ENCODE assay signal across 31 cellular contexts in genomic region chr14:35978561-35978960, GRCh38.
"Had no signal": no experiment of that assay in that cellular context is flagged by ENCODE, and none has a peak within 500 bp of the region (broad histone marks: within the 10 kb centered on the region; RNA-seq: fewer than 3 reads in every experiment).

No MANE protein-coding gene starts in this region.

- H3K27me3 ChIP-seq: ascending aorta, breast epithelium had no signal

- H3K9me3 ChIP-seq: ascending aorta had no signal

- H3K36me3 ChIP-seq: ascending aorta, breast epithelium, WERI-Rb-1 had no signal

- H3K4me3 ChIP-seq: ascending aorta, breast epithelium had no signal

- H3K4me1 ChIP-seq: ascending aorta, breast epithelium had no signal

- DNase-seq: activated CD4-positive, alpha-beta memory T cell treated with anti-CD3 and anti-CD28 coated beads, Interleukin-2, amount 10 ng/mL, durations not matched to agents 7 days and 5 days; activated CD4-positive, alpha-beta T cell treated with anti-CD3 and anti-CD28 coated beads for 1 hour; activated CD4-positive, alpha-beta T cell treated with anti-CD3 and anti-CD28 coated beads for 36 hours; activated CD4-positive, alpha-beta T cell treated with anti-CD3 and anti-CD28 coated beads for 48 hours; activated CD4-positive, alpha-beta T cell treated with anti-CD3 and anti-CD28 coated beads, Interleukin-2, amount 10 ng/mL, durations not matched to agents 7 days and 5 days; activated CD4-positive, alpha-beta T cell treated with anti-CD3 and anti-CD28 coated beads, Interleukin-2, amount 50 U/mL, for 48 hours; activated CD4-positive, CD25-positive, alpha-beta regulatory T cell; activated CD8-positive, alpha-beta memory T cell treated with anti-CD3 and anti-CD28 coated beads for 24 hours; activated CD8-positive, alpha-beta memory T cell treated with anti-CD3 and anti-CD28 coated beads, Interleukin-2, amount 10 ng/mL, durations not matched to agents 7 days and 5 days; activated CD8-positive, alpha-beta memory T cell treated with anti-CD3 and anti-CD28 coated beads, Interleukin-2, amount 50 U/mL, for 48 hours; activated CD8-positive, alpha-beta T cell treated with anti-CD3 and anti-CD28 coated beads, Interleukin-2, amount 10 ng/mL, durations not matched to agents 7 days and 5 days; activated effector memory CD4-positive, alpha-beta T cell treated with Interleukin-2 at 50 U/mL for 16 hours; activated gamma-delta T cell; activated naive CD4-positive, alpha-beta T cell treated with anti-CD3 and anti-CD28 coated beads, Interleukin-2, amount 10 ng/mL, durations not matched to agents 7 days and 5 days; activated naive CD4-positive, alpha-beta T cell treated with Interleukin-2 at 50 U/mL for 16 hours; activated naive CD8-positive, alpha-beta T cell treated with anti-CD3 and anti-CD28 coated beads, Interleukin-2, amount 10 ng/mL, durations not matched to agents 7 days and 5 days; activated naive CD8-positive, alpha-beta T cell treated with anti-CD3 and anti-CD28 coated beads, Interleukin-2, amount 50 U/mL, for 24 hours; activated T-cell treated with anti-CD3 and anti-CD28 coated beads, Interleukin-2, amount 50 U/mL, for 24 hours; activated T-cell treated with anti-CD3 and anti-CD28 coated beads, Interleukin-2, amount 50 U/mL, for 48 hours; amygdala; anterior cingulate cortex; central memory CD4-positive, alpha-beta T cell; T-helper 2 cell; T-helper 9 cell; WERI-Rb-1 had no signal

- FAIRE-seq: colon, TTC549 had no signal

- ATAC-seq: activated CD4-positive, alpha-beta T cell treated with anti-CD3 and anti-CD28 coated beads for 36 hours; activated CD4-positive, CD25-positive, alpha-beta regulatory T cell treated with anti-CD3 and anti-CD28 coated beads, Interleukin-2, amount 50 U/mL, for 24 hours; activated CD8-positive, alpha-beta memory T cell treated with anti-CD3 and anti-CD28 coated beads, Interleukin-2, amount 10 ng/mL, durations not matched to agents 7 days and 5 days; activated CD8-positive, alpha-beta T cell treated with anti-CD3 and anti-CD28 coated beads, Interleukin-2, amount 10 ng/mL, durations not matched to agents 7 days and 5 days; activated naive CD8-positive, alpha-beta T cell treated with anti-CD3 and anti-CD28 coated beads, Interleukin-2, amount 50 U/mL, for 24 hours; WTC11 had no signal

- H3K27ac ChIP-seq: ascending aorta, breast epithelium, WERI-Rb-1 had no signal
